ENCODE assay signal across 1 cellular context in the genomic region with DNA sequence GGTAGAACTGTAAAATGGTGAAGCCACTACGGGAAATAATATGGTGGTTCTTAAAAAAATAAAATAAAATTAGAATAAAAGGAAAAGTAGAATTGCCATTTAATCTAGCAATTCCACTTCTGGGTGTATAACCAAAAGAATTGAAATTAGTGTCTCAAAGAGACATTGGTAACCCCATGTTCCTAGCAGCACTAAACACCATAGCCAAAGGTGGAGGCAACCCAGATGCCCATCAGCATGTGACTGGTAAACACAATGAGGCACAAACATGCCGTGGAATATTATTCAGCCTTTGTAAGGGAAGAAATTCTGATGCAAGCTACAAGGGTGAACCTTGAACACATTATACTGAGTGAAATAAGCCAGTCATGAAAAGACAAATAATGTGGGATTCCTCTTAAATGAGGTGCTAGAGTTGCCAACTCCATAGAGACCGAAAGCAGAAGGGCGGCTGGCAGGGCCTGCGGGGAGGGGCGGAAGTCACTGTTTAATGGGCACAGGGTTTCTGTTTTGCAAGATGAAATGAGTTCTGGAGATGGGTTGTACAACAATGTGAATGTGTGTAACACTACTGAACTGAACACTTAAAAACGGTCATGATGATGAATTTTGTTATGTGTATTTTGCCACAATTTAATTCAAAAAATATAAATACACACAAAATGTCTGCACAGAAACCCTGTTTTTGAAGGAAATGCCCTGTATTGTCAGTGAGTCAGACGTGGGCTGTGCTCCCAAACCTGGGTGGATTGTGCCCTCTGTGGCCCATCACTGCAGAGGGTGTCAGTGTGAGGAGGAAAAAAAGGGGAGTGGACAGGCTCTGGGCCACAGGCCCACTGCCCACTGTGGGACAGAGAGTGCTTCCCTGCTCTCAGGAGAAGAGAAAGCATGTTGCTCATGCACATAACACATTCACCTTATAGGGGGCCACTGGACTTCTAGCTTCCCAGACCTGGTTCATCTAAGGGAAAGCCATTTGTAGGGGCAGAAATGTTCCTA.
A peak's percentile ranks its signal among the peaks of the same experiment; 100 is the strongest.
TF ChIP-seq lines count a peak whose summit lies in the region.

No MANE protein-coding gene starts in this region.

TF ChIP-seq in K562, 482 proteins besides CTCF, POLR2A, EP300 and RAD21 (continued from another document and continues in another):
- TF ChIP-seq E2F4 (CRISPR knock-in tag; IDR thresholded peaks at IDR 0.05; ENCODE audit: low read depth) (no peak), CTBP1 (IDR thresholded peaks at IDR 0.05; ENCODE audit: borderline replicate concordance) (no peak), DMBX1 (CRISPR knock-in tag; IDR thresholded peaks at IDR 0.05; ENCODE audit: borderline replicate concordance) (peak; percentile 91; the same call in 1 of the 2 replicates), ZNF79 (CRISPR knock-in tag; IDR thresholded peaks at IDR 0.05; ENCODE audit: low read depth) (no peak), HNRNPK (IDR thresholded peaks at IDR 0.05; ENCODE audit: low read depth, low read length, poor library complexity, severe bottlenecking) (no peak), CHCHD3 (CRISPR knock-in tag; IDR thresholded peaks at IDR 0.05) (no peak), TEAD1 (CRISPR knock-in tag; IDR thresholded peaks at IDR 0.05) (no peak), STAT5B (CRISPR knock-in tag; IDR thresholded peaks at IDR 0.05) (0 out of 2 replicates have a peak, but pooled peaks have one; percentile 18), KAT7 (CRISPR knock-in tag; IDR thresholded peaks at IDR 0.05; ENCODE audit: borderline replicate concordance) (no peak), ZNF311 (CRISPR knock-in tag; IDR thresholded peaks at IDR 0.05) (peak; percentile 37; the same call in 1 of the 2 replicates), FOXK1 (CRISPR knock-in tag; IDR thresholded peaks at IDR 0.05; ENCODE audit: borderline replicate concordance) (no peak), ZNF41 (CRISPR knock-in tag; conservative IDR thresholded peaks at IDR 0.05) (no peak), MEIS2 (IDR thresholded peaks at IDR 0.05; ENCODE audit: partially characterized antibody) (no peak), ZNF592 (IDR thresholded peaks at IDR 0.05) (peak; percentile 92), PTRF (tag; IDR thresholded peaks at IDR 0.05) (peak; percentile 76), PHB (CRISPR knock-in tag; IDR thresholded peaks at IDR 0.05) (no peak), HEY1 (CRISPR knock-in tag; IDR thresholded peaks at IDR 0.05; ENCODE audit: borderline replicate concordance) (no peak), ESRRA (IDR thresholded peaks at IDR 0.05; ENCODE audit: borderline replicate concordance, low read depth) (no peak), GTF2A2 (tag; IDR thresholded peaks at IDR 0.05) (peak; percentile 78), RHOXF2B (CRISPR knock-in tag; conservative IDR thresholded peaks at IDR 0.05) (no peak), TOE1 (IDR thresholded peaks at IDR 0.05; ENCODE audit: borderline replicate concordance) (no peak), TOE1 (CRISPR knock-in tag; IDR thresholded peaks at IDR 0.05; ENCODE audit: borderline replicate concordance, low read depth) (no peak), PTBP1 (IDR thresholded peaks at IDR 0.05; ENCODE audit: low read depth, low read length) (no peak), KLF10 (CRISPR knock-in tag; IDR thresholded peaks at IDR 0.05) (no peak), CBFB (CRISPR knock-in tag; IDR thresholded peaks at IDR 0.05) (no peak), MXI1 (IDR thresholded peaks at IDR 0.05; ENCODE audit: low read depth, low read length) (no peak), BRD4 (IDR thresholded peaks at IDR 0.05) (no peak), KAT8 (IDR thresholded peaks at IDR 0.05; ENCODE audit: low read depth) (no peak), ILK (tag; IDR thresholded peaks at IDR 0.05; ENCODE audit: borderline replicate concordance, low read depth) (no peak), HSF4 (CRISPR knock-in tag; IDR thresholded peaks at IDR 0.05; ENCODE audit: borderline replicate concordance) (0 out of 2 replicates have a peak, but pooled peaks have one; percentile 26), BCOR (IDR thresholded peaks at IDR 0.05) (no peak), ZNF3 (CRISPR knock-in tag; IDR thresholded peaks at IDR 0.05) (no peak), ILF3 (IDR thresholded peaks at IDR 0.05; ENCODE audit: borderline replicate concordance) (no peak), HNRNPUL1 (IDR thresholded peaks at IDR 0.05; ENCODE audit: low read length) (no peak), ZNF668 (CRISPR knock-in tag; IDR thresholded peaks at IDR 0.05) (peak; percentile 63; the same call in 1 of the 2 replicates)
- TF ChIP-seq, protein P1, sequence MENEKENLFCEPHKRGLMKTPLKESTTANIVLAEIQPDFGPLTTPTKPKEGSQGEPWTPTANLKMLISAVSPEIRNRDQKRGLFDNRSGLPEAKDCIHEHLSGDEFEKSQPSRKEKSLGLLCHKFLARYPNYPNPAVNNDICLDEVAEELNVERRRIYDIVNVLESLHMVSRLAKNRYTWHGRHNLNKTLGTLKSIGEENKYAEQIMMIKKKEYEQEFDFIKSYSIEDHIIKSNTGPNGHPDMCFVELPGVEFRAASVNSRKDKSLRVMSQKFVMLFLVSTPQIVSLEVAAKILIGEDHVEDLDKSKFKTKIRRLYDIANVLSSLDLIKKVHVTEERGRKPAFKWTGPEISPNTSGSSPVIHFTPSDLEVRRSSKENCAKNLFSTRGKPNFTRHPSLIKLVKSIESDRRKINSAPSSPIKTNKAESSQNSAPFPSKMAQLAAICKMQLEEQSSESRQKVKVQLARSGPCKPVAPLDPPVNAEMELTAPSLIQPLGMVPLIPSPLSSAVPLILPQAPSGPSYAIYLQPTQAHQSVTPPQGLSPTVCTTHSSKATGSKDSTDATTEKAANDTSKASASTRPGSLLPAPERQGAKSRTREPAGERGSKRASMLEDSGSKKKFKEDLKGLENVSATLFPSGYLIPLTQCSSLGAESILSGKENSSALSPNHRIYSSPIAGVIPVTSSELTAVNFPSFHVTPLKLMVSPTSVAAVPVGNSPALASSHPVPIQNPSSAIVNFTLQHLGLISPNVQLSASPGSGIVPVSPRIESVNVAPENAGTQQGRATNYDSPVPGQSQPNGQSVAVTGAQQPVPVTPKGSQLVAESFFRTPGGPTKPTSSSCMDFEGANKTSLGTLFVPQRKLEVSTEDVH (IDR thresholded peaks at IDR 0.05; ENCODE audit: low read depth, partially characterized antibody): no peak
- TF ChIP-seq, protein P2, sequence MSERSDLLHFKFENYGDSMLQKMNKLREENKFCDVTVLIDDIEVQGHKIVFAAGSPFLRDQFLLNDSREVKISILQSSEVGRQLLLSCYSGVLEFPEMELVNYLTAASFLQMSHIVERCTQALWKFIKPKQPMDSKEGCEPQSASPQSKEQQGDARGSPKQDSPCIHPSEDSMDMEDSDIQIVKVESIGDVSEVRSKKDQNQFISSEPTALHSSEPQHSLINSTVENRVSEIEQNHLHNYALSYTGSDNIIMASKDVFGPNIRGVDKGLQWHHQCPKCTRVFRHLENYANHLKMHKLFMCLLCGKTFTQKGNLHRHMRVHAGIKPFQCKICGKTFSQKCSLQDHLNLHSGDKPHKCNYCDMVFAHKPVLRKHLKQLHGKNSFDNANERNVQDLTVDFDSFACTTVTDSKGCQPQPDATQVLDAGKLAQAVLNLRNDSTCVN (CRISPR knock-in tag; IDR thresholded peaks at IDR 0.05): no peak
- TF ChIP-seq, protein P3, sequence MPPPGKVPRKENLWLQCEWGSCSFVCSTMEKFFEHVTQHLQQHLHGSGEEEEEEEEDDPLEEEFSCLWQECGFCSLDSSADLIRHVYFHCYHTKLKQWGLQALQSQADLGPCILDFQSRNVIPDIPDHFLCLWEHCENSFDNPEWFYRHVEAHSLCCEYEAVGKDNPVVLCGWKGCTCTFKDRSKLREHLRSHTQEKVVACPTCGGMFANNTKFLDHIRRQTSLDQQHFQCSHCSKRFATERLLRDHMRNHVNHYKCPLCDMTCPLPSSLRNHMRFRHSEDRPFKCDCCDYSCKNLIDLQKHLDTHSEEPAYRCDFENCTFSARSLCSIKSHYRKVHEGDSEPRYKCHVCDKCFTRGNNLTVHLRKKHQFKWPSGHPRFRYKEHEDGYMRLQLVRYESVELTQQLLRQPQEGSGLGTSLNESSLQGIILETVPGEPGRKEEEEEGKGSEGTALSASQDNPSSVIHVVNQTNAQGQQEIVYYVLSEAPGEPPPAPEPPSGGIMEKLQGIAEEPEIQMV (tag; conservative IDR thresholded peaks at IDR 0.05; ENCODE audit: low read depth): 0 out of 2 replicates have a peak, but pooled peaks have one; percentile 58
- TF ChIP-seq, protein P4, sequence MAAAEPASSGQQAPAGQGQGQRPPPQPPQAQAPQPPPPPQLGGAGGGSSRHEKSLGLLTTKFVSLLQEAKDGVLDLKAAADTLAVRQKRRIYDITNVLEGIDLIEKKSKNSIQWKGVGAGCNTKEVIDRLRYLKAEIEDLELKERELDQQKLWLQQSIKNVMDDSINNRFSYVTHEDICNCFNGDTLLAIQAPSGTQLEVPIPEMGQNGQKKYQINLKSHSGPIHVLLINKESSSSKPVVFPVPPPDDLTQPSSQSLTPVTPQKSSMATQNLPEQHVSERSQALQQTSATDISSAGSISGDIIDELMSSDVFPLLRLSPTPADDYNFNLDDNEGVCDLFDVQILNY (CRISPR knock-in tag; IDR thresholded peaks at IDR 0.05): no peak
- TF ChIP-seq, protein P5, sequence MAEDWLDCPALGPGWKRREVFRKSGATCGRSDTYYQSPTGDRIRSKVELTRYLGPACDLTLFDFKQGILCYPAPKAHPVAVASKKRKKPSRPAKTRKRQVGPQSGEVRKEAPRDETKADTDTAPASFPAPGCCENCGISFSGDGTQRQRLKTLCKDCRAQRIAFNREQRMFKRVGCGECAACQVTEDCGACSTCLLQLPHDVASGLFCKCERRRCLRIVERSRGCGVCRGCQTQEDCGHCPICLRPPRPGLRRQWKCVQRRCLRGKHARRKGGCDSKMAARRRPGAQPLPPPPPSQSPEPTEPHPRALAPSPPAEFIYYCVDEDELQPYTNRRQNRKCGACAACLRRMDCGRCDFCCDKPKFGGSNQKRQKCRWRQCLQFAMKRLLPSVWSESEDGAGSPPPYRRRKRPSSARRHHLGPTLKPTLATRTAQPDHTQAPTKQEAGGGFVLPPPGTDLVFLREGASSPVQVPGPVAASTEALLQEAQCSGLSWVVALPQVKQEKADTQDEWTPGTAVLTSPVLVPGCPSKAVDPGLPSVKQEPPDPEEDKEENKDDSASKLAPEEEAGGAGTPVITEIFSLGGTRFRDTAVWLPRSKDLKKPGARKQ (CRISPR knock-in tag; IDR thresholded peaks at IDR 0.05): no peak
- TF ChIP-seq, protein P6, sequence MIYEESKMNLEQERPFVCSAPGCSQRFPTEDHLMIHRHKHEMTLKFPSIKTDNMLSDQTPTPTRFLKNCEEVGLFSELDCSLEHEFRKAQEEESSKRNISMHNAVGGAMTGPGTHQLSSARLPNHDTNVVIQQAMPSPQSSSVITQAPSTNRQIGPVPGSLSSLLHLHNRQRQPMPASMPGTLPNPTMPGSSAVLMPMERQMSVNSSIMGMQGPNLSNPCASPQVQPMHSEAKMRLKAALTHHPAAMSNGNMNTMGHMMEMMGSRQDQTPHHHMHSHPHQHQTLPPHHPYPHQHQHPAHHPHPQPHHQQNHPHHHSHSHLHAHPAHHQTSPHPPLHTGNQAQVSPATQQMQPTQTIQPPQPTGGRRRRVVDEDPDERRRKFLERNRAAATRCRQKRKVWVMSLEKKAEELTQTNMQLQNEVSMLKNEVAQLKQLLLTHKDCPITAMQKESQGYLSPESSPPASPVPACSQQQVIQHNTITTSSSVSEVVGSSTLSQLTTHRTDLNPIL (CRISPR knock-in tag; IDR thresholded peaks at IDR 0.05): no peak
- TF ChIP-seq, protein P7, sequence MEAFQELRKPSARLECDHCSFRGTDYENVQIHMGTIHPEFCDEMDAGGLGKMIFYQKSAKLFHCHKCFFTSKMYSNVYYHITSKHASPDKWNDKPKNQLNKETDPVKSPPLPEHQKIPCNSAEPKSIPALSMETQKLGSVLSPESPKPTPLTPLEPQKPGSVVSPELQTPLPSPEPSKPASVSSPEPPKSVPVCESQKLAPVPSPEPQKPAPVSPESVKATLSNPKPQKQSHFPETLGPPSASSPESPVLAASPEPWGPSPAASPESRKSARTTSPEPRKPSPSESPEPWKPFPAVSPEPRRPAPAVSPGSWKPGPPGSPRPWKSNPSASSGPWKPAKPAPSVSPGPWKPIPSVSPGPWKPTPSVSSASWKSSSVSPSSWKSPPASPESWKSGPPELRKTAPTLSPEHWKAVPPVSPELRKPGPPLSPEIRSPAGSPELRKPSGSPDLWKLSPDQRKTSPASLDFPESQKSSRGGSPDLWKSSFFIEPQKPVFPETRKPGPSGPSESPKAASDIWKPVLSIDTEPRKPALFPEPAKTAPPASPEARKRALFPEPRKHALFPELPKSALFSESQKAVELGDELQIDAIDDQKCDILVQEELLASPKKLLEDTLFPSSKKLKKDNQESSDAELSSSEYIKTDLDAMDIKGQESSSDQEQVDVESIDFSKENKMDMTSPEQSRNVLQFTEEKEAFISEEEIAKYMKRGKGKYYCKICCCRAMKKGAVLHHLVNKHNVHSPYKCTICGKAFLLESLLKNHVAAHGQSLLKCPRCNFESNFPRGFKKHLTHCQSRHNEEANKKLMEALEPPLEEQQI (IDR thresholded peaks at IDR 0.05): no peak
